In the genomic region with DNA sequence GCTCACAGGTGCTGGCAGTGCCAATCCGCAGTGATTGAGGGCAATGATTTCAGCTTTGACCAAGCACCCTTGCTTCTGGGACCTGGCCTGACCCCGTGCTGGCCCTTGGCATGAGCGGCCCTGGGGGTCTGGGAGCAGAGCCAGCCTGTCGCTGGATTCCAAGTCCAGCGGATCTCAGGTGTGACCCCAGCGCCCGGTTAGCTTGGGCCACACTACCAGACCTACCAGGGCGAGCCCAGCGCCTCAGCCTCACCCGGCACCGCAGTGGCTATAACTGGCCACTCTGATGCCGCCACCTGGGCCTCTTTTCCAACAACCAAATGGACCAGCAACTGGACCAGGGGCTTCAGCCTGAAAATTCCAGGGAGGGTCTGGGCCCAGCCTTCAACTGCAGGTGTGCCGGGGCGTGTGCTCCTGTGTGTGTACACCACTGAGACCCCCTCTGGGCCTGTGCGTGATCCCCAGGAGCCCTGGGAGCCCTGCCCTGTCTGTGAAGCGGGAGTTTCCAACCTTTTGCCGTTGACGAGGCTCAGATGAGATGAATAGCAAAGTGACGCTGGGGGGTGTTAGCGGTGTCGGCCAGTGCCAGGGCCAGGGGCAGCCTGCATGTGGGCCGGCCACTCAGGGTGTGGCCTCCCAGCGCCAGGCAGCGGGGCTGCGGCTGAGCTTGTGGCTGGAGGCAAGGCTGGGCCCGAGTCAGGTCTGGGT, we compare ENCODE assay signal across 8 cellular contexts. TPM values are rescaled to one million over a fixed set of nuclear protein-coding genes. Genes with fewer than 3 reads are reported as not detected.
DNase-seq lines count a peak whose midpoint lies in the region; ATAC-seq lines count a peak whose summit lies in the region.

No MANE protein-coding gene starts in this region.

- peak overlapping the region; percentile 46 to 61 for H3K4me3 ChIP-seq in stomach smooth muscle (ENCODE audit: low read length in 2 of 2)

- peak overlapping the region; percentile 88 to 93 for H3K4me3 Mint-ChIP-seq in activated T-cell treated with anti-CD3 and anti-CD28 coated beads, Interleukin-2, amount 50 U/mL, for 72 hours
- peak overlapping the region; percentile 92 to 97 (median 96) for H3K4me3 Mint-ChIP-seq in immature natural killer cell

- H3K4me1 ChIP-seq in stomach smooth muscle (ENCODE audit: control insufficient read depth, insufficient read depth, low read length): peaks cover 30% of the 10 kb centered on the region

- no peaks in the 10 kb centered on the region for H3K36me3 ChIP-seq in stomach smooth muscle (ENCODE audit: control insufficient read depth in 2 of 2, insufficient read depth in 2 of 2, low read length in 2 of 2)

- peak overlapping the region; percentile 51 for H3K9ac ChIP-seq in stomach smooth muscle (ENCODE audit: low read length in 2 of 2)

- H3K9me3 ChIP-seq in stomach smooth muscle (ENCODE audit: control insufficient read depth in 2 of 2, low read length in 2 of 2): no peaks in the 10 kb centered on the region

- no peaks in the 10 kb centered on the region for H3K9me3 Mint-ChIP-seq in activated T-cell treated with anti-CD3 and anti-CD28 coated beads, Interleukin-2, amount 50 U/mL, for 72 hours
- H3K9me3 Mint-ChIP-seq in immature natural killer cell: no peaks in the 10 kb centered on the region

- H3K27ac Mint-ChIP-seq in activated T-cell treated with anti-CD3 and anti-CD28 coated beads, Interleukin-2, amount 50 U/mL, for 72 hours: peak overlapping the region; percentile 83
- H3K27ac Mint-ChIP-seq in immature natural killer cell: peak overlapping the region; percentile 86 to 97 (median 92)

- ATAC-seq in activated T-cell treated with anti-CD3 and anti-CD28 coated beads, Interleukin-2, amount 50 U/mL, for 72 hours (replicated peaks in 1 of 2): peak; percentile 12 to 32
- no peak for ATAC-seq in HG03039 (IDR thresholded peaks at IDR 0.05; ENCODE audit: unreplicated experiment)

- H3K27ac ChIP-seq in stomach smooth muscle (ENCODE audit: low read length): no peak overlapping the region

- no peaks in the 10 kb centered on the region for H3K27me3 Mint-ChIP-seq in activated T-cell treated with anti-CD3 and anti-CD28 coated beads, Interleukin-2, amount 50 U/mL, for 72 hours (ENCODE audit: low read depth)
- peaks cover 0 to 7% (median 5%) of the 10 kb centered on the region in 3 donors for H3K27me3 Mint-ChIP-seq in immature natural killer cell (ENCODE audit: low read depth in 3 of 3)

- peaks cover 37% of the 10 kb centered on the region for H3K4me1 Mint-ChIP-seq in activated T-cell treated with anti-CD3 and anti-CD28 coated beads, Interleukin-2, amount 50 U/mL, for 72 hours (ENCODE audit: low read depth)
- peaks cover 44 to 46% of the 10 kb centered on the region in 2 donors for H3K4me1 Mint-ChIP-seq in immature natural killer cell

- H3K36me3 Mint-ChIP-seq in activated T-cell treated with anti-CD3 and anti-CD28 coated beads, Interleukin-2, amount 50 U/mL, for 72 hours (ENCODE audit: insufficient read depth in 2 of 2): peaks cover 0 to 2% of the 10 kb centered on the region in 2 donors
- no peaks in the 10 kb centered on the region for H3K36me3 Mint-ChIP-seq in immature natural killer cell

- DNase-seq in HK-2 (ENCODE audit: unreplicated experiment) (peak; percentile 60), immature natural killer cell (peak; percentile 30 to 50 (median 41)), NCI-H345 (lab: John Stamatoyannopoulos, UW) (no peak), T-helper 9 cell (no peak), A172 (ENCODE audit: low spot score) (no peak)
- DNase-seq in activated T-cell treated with anti-CD3 and anti-CD28 coated beads, Interleukin-2, amount 50 U/mL, for 72 hours: peak in 1 of 2 donors; percentile 36

- H3K27me3 ChIP-seq in stomach smooth muscle (ENCODE audit: control insufficient read depth in 1 of 2, insufficient read depth in 2 of 2, low read length in 2 of 2): peaks cover 0 to 2% of the 10 kb centered on the region in 2 donors

RNA-seq across cellular contexts. Expression of a gene that starts 0.7 kb away (rescaled TPM):
- 10 to 100 TPM; 15.2 to 39.0 TPM for total RNA-seq in activated T-cell treated with anti-CD3 and anti-CD28 coated beads, Interleukin-2, amount 50 U/mL, for 72 hours
- polyA plus RNA-seq in immature natural killer cell: 10 to 100 TPM in 1 of 3 donors, 1 to 10 TPM in 2; 3.4 to 18.1 (median 4.2) TPM
- 7.2 and 10.0 TPM in 2 replicates for total RNA-seq in A172 (2014; rRNA removed; shearing (Covaris generic))

RNA-seq across cellular contexts. Expression of a gene that starts 41.1 kb away (rescaled TPM):
- under 1 TPM; 0.34 to 0.60 TPM for total RNA-seq in activated T-cell treated with anti-CD3 and anti-CD28 coated beads, Interleukin-2, amount 50 U/mL, for 72 hours
- polyA plus RNA-seq in immature natural killer cell: 1 to 10 TPM in 1 of 3 donors, under 1 TPM in 2; 0.27 to 4.1 (median 0.43) TPM
- total RNA-seq in A172 (2014; rRNA removed; shearing (Covaris generic)): 1.3 and 5.1 TPM in 2 replicates

Comparison
In these comparisons a context has a peak if more than half of its experiments do, and no peak if none do; other contexts are left out.
1. DNase-seq: peak in HK-2 (single experiment) and immature natural killer cell (3 of 3); none in NCI-H345 (single experiment), T-helper 9 cell (single experiment) and A172 (single experiment).